10 cellular contexts compared by ENCODE assay signal in the genomic region with DNA sequence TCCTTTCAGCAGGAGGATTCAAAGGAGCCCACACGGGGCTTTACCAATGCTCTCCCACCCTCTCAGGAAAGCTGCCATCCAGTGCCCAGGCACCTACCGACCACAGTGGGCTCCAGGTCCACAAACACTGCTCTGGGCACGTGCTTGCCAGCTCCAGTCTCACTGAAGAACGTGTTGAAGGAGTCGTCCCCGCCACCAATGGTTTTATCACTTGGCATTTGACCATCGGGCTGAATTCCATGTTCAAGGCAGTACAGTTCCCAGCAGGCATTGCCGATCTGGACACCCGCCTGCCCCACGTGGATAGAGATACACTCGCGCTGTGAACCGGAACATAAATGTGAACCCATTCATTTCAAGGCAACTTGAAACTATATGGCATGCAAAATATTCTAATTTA. TPM values are rescaled to one million over a fixed set of nuclear protein-coding genes. Genes with fewer than 3 reads are reported as not detected.
"Had no signal": no experiment of that assay in that cellular context is flagged by ENCODE, and none has a peak within 500 bp of the region (broad histone marks: within the 10 kb centered on the region; RNA-seq: fewer than 3 reads in every experiment).

No MANE protein-coding gene starts in this region.

RNA-seq across cellular contexts. Expression of a gene that starts 2.2 kb away (rescaled TPM):
- total RNA-seq: activated B cell treated with CpG ODN at 0.5 μM for 24 hours; activated CD4-positive, alpha-beta memory T cell treated with anti-CD3 and anti-CD28 coated beads for 36 hours; activated CD4-positive, alpha-beta T cell treated with anti-CD3 and anti-CD28 coated beads, Interleukin-2, amount 10 ng/mL, durations not matched to agents 24 days and 14 days; activated CD8-positive, alpha-beta memory T cell treated with anti-CD3 and anti-CD28 coated beads, Interleukin-2, amount 10 ng/mL, durations not matched to agents 7 days and 5 days; activated CD8-positive, alpha-beta T cell treated with anti-CD3 and anti-CD28 coated beads for 36 hours; activated naive CD8-positive, alpha-beta T cell treated with anti-CD3 and anti-CD28 coated beads, Interleukin-2, amount 10 ng/mL, durations not matched to agents 7 days and 5 days; activated T-helper 2 cell treated with anti-CD3 and anti-CD28 coated beads, Interferon-gamma antibody, Interleukin-2, Interleukin-4, amounts not matched to agents 10 μg/mL and 5 μg/mL and 100 μg/mL, durations not matched to agents 14 hours and 24 hours and 36 hours; ascending aorta; bronchial epithelial cell; cardiac muscle cell had no signal
- polyA plus RNA-seq: cardiac muscle cell had no signal
